Comparison of ENCODE assay signal across 34 cellular contexts in genomic region chr20:59210186-59210585, GRCh38. TPM values are rescaled to one million over a fixed set of nuclear protein-coding genes. Genes with fewer than 3 reads are reported as not detected.
"Had no signal": no experiment of that assay in that cellular context is flagged by ENCODE, and none has a peak within 500 bp of the region (broad histone marks: within the 10 kb centered on the region; RNA-seq: fewer than 3 reads in every experiment).

No MANE protein-coding gene starts in this region.

- ATAC-seq: activated CD4-positive, alpha-beta T cell treated with anti-CD3 and anti-CD28 coated beads for 36 hours; activated CD8-positive, alpha-beta memory T cell treated with anti-CD3 and anti-CD28 coated beads, Interleukin-2, amount 10 ng/mL, durations not matched to agents 7 days and 5 days; activated CD8-positive, alpha-beta T cell treated with anti-CD3 and anti-CD28 coated beads, Interleukin-2, amount 10 ng/mL, durations not matched to agents 7 days and 5 days; activated naive CD4-positive, alpha-beta T cell treated with anti-CD3 and anti-CD28 coated beads, Interleukin-2, amount 50 U/mL, for 72 hours; gastroesophageal sphincter; heart right ventricle; T-cell had no signal

- DNase-seq: activated CD4-positive, alpha-beta memory T cell treated with anti-CD3 and anti-CD28 coated beads for 36 hours; activated CD4-positive, alpha-beta T cell treated with anti-CD3 and anti-CD28 coated beads for 36 hours; activated CD4-positive, alpha-beta T cell treated with anti-CD3 and anti-CD28 coated beads, Interleukin-2, amount 10 ng/mL, durations not matched to agents 24 days and 14 days; activated CD4-positive, CD25-positive, alpha-beta regulatory T cell; activated CD4-positive, CD25-positive, alpha-beta regulatory T cell treated with anti-CD3 and anti-CD28 coated beads, Interleukin-2, amount 50 U/mL, for 72 hours; activated CD8-positive, alpha-beta memory T cell treated with anti-CD3 and anti-CD28 coated beads, Interleukin-2, amount 10 ng/mL, durations not matched to agents 7 days and 5 days; activated CD8-positive, alpha-beta memory T cell treated with anti-CD3 and anti-CD28 coated beads, Interleukin-2, amount 50 U/mL, for 4 hours; activated CD8-positive, alpha-beta T cell treated with anti-CD3 and anti-CD28 coated beads, Interleukin-2, amount 10 ng/mL, durations not matched to agents 7 days and 5 days; activated gamma-delta T cell; activated naive CD4-positive, alpha-beta T cell; activated naive CD4-positive, alpha-beta T cell treated with anti-CD3 and anti-CD28 coated beads, Interleukin-2, amount 10 ng/mL, durations not matched to agents 7 days and 5 days; activated naive CD8-positive, alpha-beta T cell treated with anti-CD3 and anti-CD28 coated beads, Interleukin-2, amount 10 ng/mL, durations not matched to agents 7 days and 5 days; activated T-cell treated with anti-CD3 and anti-CD28 coated beads, Interleukin-2, amount 50 U/mL, for 1 hour; activated T-cell treated with anti-CD3 and anti-CD28 coated beads, Interleukin-2, amount 50 U/mL, for 48 hours; colonic mucosa; effector CD8-positive, alpha-beta T cell; esophagus squamous epithelium; foreskin melanocyte; heart right ventricle; T-cell; T1000 had no signal

- H3K4me3 Mint-ChIP-seq: activated CD4-positive, alpha-beta memory T cell treated with anti-CD3 and anti-CD28 coated beads for 36 hours; activated CD4-positive, alpha-beta T cell treated with anti-CD3 and anti-CD28 coated beads for 36 hours; activated CD4-positive, alpha-beta T cell treated with anti-CD3 and anti-CD28 coated beads, Interleukin-2, amount 10 ng/mL, durations not matched to agents 24 days and 14 days; activated CD8-positive, alpha-beta memory T cell treated with anti-CD3 and anti-CD28 coated beads, Interleukin-2, amount 10 ng/mL, durations not matched to agents 7 days and 5 days; activated CD8-positive, alpha-beta T cell treated with anti-CD3 and anti-CD28 coated beads, Interleukin-2, amount 10 ng/mL, durations not matched to agents 7 days and 5 days; activated naive CD4-positive, alpha-beta T cell treated with anti-CD3 and anti-CD28 coated beads, Interleukin-2, amount 10 ng/mL, durations not matched to agents 7 days and 5 days; activated naive CD8-positive, alpha-beta T cell treated with anti-CD3 and anti-CD28 coated beads, Interleukin-2, amount 10 ng/mL, durations not matched to agents 7 days and 5 days; activated T-helper 1 cell treated with anti-CD3 and anti-CD28 coated beads, Interleukin-12 subunit alpha, Interleukin-12 subunit beta, Interleukin-2, Interleukin-4 antibody, amounts not matched to agents 30 ng/mL and 10 ng/mL and 1 ng/mL, durations not matched to agents 14 hours and 24 hours and 36 hours; brain; central memory CD8-positive, alpha-beta T cell; T-cell; T-helper 1 cell treated with Interleukin-12 subunit alpha and Interleukin-12 subunit beta and Interleukin-4 antibody, amounts not matched to agents 30 μg/mL and 1 μg/mL, for 36 hours; T-helper 2 cell treated with Interferon-gamma antibody and Interleukin-4, amounts not matched to agents 5 μg/mL and 100 μg/mL, for 36 hours had no signal

- H3K27me3 Mint-ChIP-seq: activated CD4-positive, alpha-beta memory T cell treated with anti-CD3 and anti-CD28 coated beads for 36 hours; activated CD4-positive, alpha-beta T cell treated with anti-CD3 and anti-CD28 coated beads for 36 hours; activated CD4-positive, alpha-beta T cell treated with anti-CD3 and anti-CD28 coated beads, Interleukin-2, amount 10 ng/mL, durations not matched to agents 24 days and 14 days; activated CD8-positive, alpha-beta memory T cell treated with anti-CD3 and anti-CD28 coated beads, Interleukin-2, amount 10 ng/mL, durations not matched to agents 7 days and 5 days; activated naive CD4-positive, alpha-beta T cell treated with anti-CD3 and anti-CD28 coated beads, Interleukin-2, amount 10 ng/mL, durations not matched to agents 7 days and 5 days; activated naive CD8-positive, alpha-beta T cell treated with anti-CD3 and anti-CD28 coated beads, Interleukin-2, amount 10 ng/mL, durations not matched to agents 7 days and 5 days; central memory CD8-positive, alpha-beta T cell; T-cell had no signal

- H3K27ac Mint-ChIP-seq: activated CD4-positive, alpha-beta memory T cell treated with anti-CD3 and anti-CD28 coated beads for 36 hours; activated CD4-positive, alpha-beta T cell treated with anti-CD3 and anti-CD28 coated beads for 36 hours; activated CD4-positive, alpha-beta T cell treated with anti-CD3 and anti-CD28 coated beads, Interleukin-2, amount 10 ng/mL, durations not matched to agents 24 days and 14 days; activated CD8-positive, alpha-beta memory T cell treated with anti-CD3 and anti-CD28 coated beads, Interleukin-2, amount 10 ng/mL, durations not matched to agents 7 days and 5 days; activated CD8-positive, alpha-beta T cell treated with anti-CD3 and anti-CD28 coated beads, Interleukin-2, amount 10 ng/mL, durations not matched to agents 7 days and 5 days; activated naive CD4-positive, alpha-beta T cell treated with anti-CD3 and anti-CD28 coated beads, Interleukin-2, amount 10 ng/mL, durations not matched to agents 7 days and 5 days; activated naive CD4-positive, alpha-beta T cell treated with anti-CD3 and anti-CD28 coated beads, Interleukin-2, amount 50 U/mL, for 72 hours; activated naive CD8-positive, alpha-beta T cell treated with anti-CD3 and anti-CD28 coated beads, Interleukin-2, amount 10 ng/mL, durations not matched to agents 7 days and 5 days; activated T-helper 1 cell treated with anti-CD3 and anti-CD28 coated beads, Interleukin-12 subunit alpha, Interleukin-12 subunit beta, Interleukin-2, Interleukin-4 antibody, amounts not matched to agents 30 ng/mL and 10 ng/mL and 1 ng/mL, durations not matched to agents 14 hours and 24 hours and 36 hours; brain; T-cell; T-helper 1 cell treated with Interleukin-12 subunit alpha and Interleukin-12 subunit beta and Interleukin-4 antibody, amounts not matched to agents 30 μg/mL and 1 μg/mL, for 36 hours; T-helper 2 cell treated with Interferon-gamma antibody and Interleukin-4, amounts not matched to agents 5 μg/mL and 100 μg/mL, for 36 hours had no signal

- H3K9me3 ChIP-seq: ascending aorta, colonic mucosa, esophagus squamous epithelium, gastroesophageal sphincter, heart right ventricle had no signal

- H3K9me3 Mint-ChIP-seq: activated CD4-positive, alpha-beta memory T cell treated with anti-CD3 and anti-CD28 coated beads for 36 hours; activated CD4-positive, alpha-beta T cell treated with anti-CD3 and anti-CD28 coated beads, Interleukin-2, amount 10 ng/mL, durations not matched to agents 24 days and 14 days; activated naive CD4-positive, alpha-beta T cell treated with anti-CD3 and anti-CD28 coated beads, Interleukin-2, amount 10 ng/mL, durations not matched to agents 7 days and 5 days; activated naive CD4-positive, alpha-beta T cell treated with anti-CD3 and anti-CD28 coated beads, Interleukin-2, amount 50 U/mL, for 72 hours; activated naive CD8-positive, alpha-beta T cell treated with anti-CD3 and anti-CD28 coated beads, Interleukin-2, amount 10 ng/mL, durations not matched to agents 7 days and 5 days; activated T-helper 1 cell treated with anti-CD3 and anti-CD28 coated beads, Interleukin-12 subunit alpha, Interleukin-12 subunit beta, Interleukin-2, Interleukin-4 antibody, amounts not matched to agents 30 ng/mL and 10 ng/mL and 1 ng/mL, durations not matched to agents 14 hours and 24 hours and 36 hours; central memory CD8-positive, alpha-beta T cell; T-cell; T-helper 1 cell treated with Interleukin-12 subunit alpha and Interleukin-12 subunit beta and Interleukin-4 antibody, amounts not matched to agents 30 μg/mL and 1 μg/mL, for 36 hours; T-helper 2 cell treated with Interferon-gamma antibody and Interleukin-4, amounts not matched to agents 5 μg/mL and 100 μg/mL, for 36 hours had no signal

- H3K36me3 Mint-ChIP-seq: activated naive CD4-positive, alpha-beta T cell treated with anti-CD3 and anti-CD28 coated beads, Interleukin-2, amount 50 U/mL, for 72 hours; brain had no signal

RNA-seq across cellular contexts. Expression of gene ZNF831, which starts 46.6 kb away (rescaled TPM):
- total RNA-seq: bronchial epithelial cell, endothelial cell of umbilical vein, fibroblast of lung, fibroblast of villous mesenchyme, glomerular endothelial cell had no signal
